35 cellular contexts compared by ENCODE assay signal in genomic region chr12:108090107-108090899, GRCh38. TPM values are rescaled to one million over a fixed set of nuclear protein-coding genes. Genes with fewer than 3 reads are reported as not detected.
DNase-seq lines count a peak whose midpoint lies in the region; ATAC-seq and TF ChIP-seq lines count a peak whose summit lies in the region.
"Had no signal": no experiment of that assay in that cellular context is flagged by ENCODE, and none has a peak within 500 bp of the region (broad histone marks: within the 10 kb centered on the region; RNA-seq: fewer than 3 reads in every experiment).

No MANE protein-coding gene starts in this region.

- no peak overlapping the region for H2BK15ac ChIP-seq in mesendoderm (replicated peaks; ENCODE audit: low read depth)

- peaks cover 8% of the 10 kb centered on the region; the same call in 1 of the 2 replicates for H3K9me3 ChIP-seq in Karpas-422 (ENCODE audit: low read length)
- no peaks in the 10 kb centered on the region for H3K9me3 ChIP-seq in neural progenitor cell (ENCODE audit: low read depth)
- H3K9me3 ChIP-seq in PC-3 (ENCODE audit: low read length), result 0 out of 2 replicates have a peak, but pooled peaks cover 10% of the 10 kb centered on the region
- H3K9me3 ChIP-seq: neutrophil, prostate gland had no signal

- H3K36me3 Mint-ChIP-seq in WTC11, result peaks cover 12% of the 10 kb centered on the region
- H3K36me3 Mint-ChIP-seq in neural progenitor cell, result peaks cover under 1% of the 10 kb centered on the region
- H3K36me3 Mint-ChIP-seq: activated naive CD8-positive, alpha-beta T cell; memory B cell had no signal

- ATAC-seq in WTC11 (peak; percentile 80), PC-3 (no peak)
- ATAC-seq: left lobe of liver had no signal

- H3K4ac ChIP-seq in mesendoderm (ENCODE audit: low read depth, low read length), result no peak overlapping the region

- CTCF ChIA-PET in WTC11 (lab: Charles Lee), result no interaction called here
- CTCF ChIA-PET in PC-3 (lab: Charles Lee), result no interaction called here

- H2BK5ac ChIP-seq in mesendoderm (ENCODE audit: low read length), result no peak overlapping the region

- H4K8ac ChIP-seq in mesendoderm (ENCODE audit: low read depth, low read length), result no peak overlapping the region

- H3K9me3 Mint-ChIP-seq in WTC11, result peaks cover 30% of the 10 kb centered on the region
- peaks cover 22% of the 10 kb centered on the region for H3K9me3 Mint-ChIP-seq in neural progenitor cell

- H2AFZ ChIP-seq in Karpas-422 (ENCODE audit: low read length), result no peak overlapping the region
- peak overlapping the region; percentile 9 for H2AFZ ChIP-seq in neural progenitor cell (replicated peaks)
- H2AFZ ChIP-seq in PC-3 (ENCODE audit: low read length), result no peak overlapping the region
- H2AFZ ChIP-seq: GM23248 had no signal

- intact Hi-C loops in PC-3 (cut with micrococcal nuclease), result no loop called here

- no peak overlapping the region for H3K27ac ChIP-seq in Karpas-422 (ENCODE audit: low read length)
- no peak overlapping the region for H3K27ac ChIP-seq in neural progenitor cell
- H3K27ac ChIP-seq in mesendoderm (ENCODE audit: low read depth, low read length), result no peak overlapping the region
- no peak overlapping the region for H3K27ac ChIP-seq in PC-3 (ENCODE audit: low read length)
- H3K27ac ChIP-seq: coronary artery, GM23248, neutrophil, prostate gland, thoracic aorta, vagina had no signal

- H3K4me2 ChIP-seq in Karpas-422 (ENCODE audit: low read depth, low read length, poor library complexity, severe bottlenecking) (no peak overlapping the region), neural progenitor cell (no peak overlapping the region), mesendoderm (ENCODE audit: low read length) (no peak overlapping the region), PC-3 (ENCODE audit: low read length) (no peak overlapping the region)

- H3K27ac Mint-ChIP-seq in WTC11 (no peak overlapping the region; the same call in 1 of the 2 replicates), neural progenitor cell (peak overlapping the region; percentile 32)
- H3K27ac Mint-ChIP-seq: activated naive CD8-positive, alpha-beta T cell; CD4-positive, alpha-beta T cell; memory B cell had no signal

- H3K4me3 Mint-ChIP-seq in WTC11 (no peak overlapping the region), neural progenitor cell (no peak overlapping the region)
- H3K4me3 Mint-ChIP-seq: activated naive CD8-positive, alpha-beta T cell; CD4-positive, alpha-beta T cell; memory B cell had no signal

- H3K23ac ChIP-seq in mesendoderm (ENCODE audit: low read length), result no peak overlapping the region

- H3K4me1 ChIP-seq in Karpas-422 (ENCODE audit: low read length) (no peaks in the 10 kb centered on the region), neural progenitor cell (no peaks in the 10 kb centered on the region), mesendoderm (ENCODE audit: control insufficient read depth, low read depth, low read length) (no peaks in the 10 kb centered on the region), PC-3 (ENCODE audit: insufficient read depth, low read length) (no peaks in the 10 kb centered on the region)
- H3K4me1 ChIP-seq: prostate gland had no signal

- H3K79me2 ChIP-seq in Karpas-422 (ENCODE audit: low read length) (no peaks in the 10 kb centered on the region), neural progenitor cell (ENCODE audit: low read depth) (no peaks in the 10 kb centered on the region), mesendoderm (ENCODE audit: control insufficient read depth, insufficient read depth, low read length) (no peaks in the 10 kb centered on the region), PC-3 (ENCODE audit: low read length) (no peaks in the 10 kb centered on the region)

- DNase-seq in NCI-H2171 treated with DMSO at 0.1 percent for 48 hours (lab: John Stamatoyannopoulos, UW) (peak; percentile 17), NCI-H2171 (lab: John Stamatoyannopoulos, UW) (no peak), Karpas-422 (peak; percentile 49), WTC11 (ENCODE audit: low spot score) (peak; percentile 22), neural progenitor cell (ENCODE audit: low spot score) (no peak), anterior cingulate cortex (lab: John Stamatoyannopoulos, UW) (no peak), mesendoderm (no peak), PC-3 (no peak)
- DNase-seq: activated CD4-positive, alpha-beta T cell treated with anti-CD3 and anti-CD28 coated beads for 48 hours; activated CD8-positive, alpha-beta memory T cell treated with anti-CD3 and anti-CD28 coated beads for 24 hours; activated effector memory CD4-positive, alpha-beta T cell treated with Interleukin-2 at 50 U/mL for 16 hours; aorta; CD4-positive, alpha-beta T cell; effector memory CD4-positive, alpha-beta T cell; erythroblast; GM23248; head of caudate nucleus; IMR-90; NCI-H1436; NCI-H2107; NCI-H524 treated with DMSO at 0.1 percent for 48 hours; stimulated activated naive CD4-positive, alpha-beta T cell treated with Interleukin-2 at 50 U/mL for 16 hours had no signal

- H3K18ac ChIP-seq in mesendoderm (ENCODE audit: low read length), result no peak overlapping the region

- no peak overlapping the region for H4K5ac ChIP-seq in mesendoderm (ENCODE audit: low read length)

- TF ChIP-seq CTCF in WTC11 (IDR thresholded peaks at IDR 0.05), result no peak
- no peak for TF ChIP-seq CTCF in neural progenitor cell (IDR thresholded peaks at IDR 0.05)
- no peak for TF ChIP-seq CTCF in PC-3 (conservative IDR thresholded peaks at IDR 0.05; ENCODE audit: low read depth, low read length)

- H3K9ac ChIP-seq in Karpas-422 (ENCODE audit: low read length), result no peak overlapping the region
- no peak overlapping the region for H3K9ac ChIP-seq in neural progenitor cell
- H3K9ac ChIP-seq in mesendoderm (ENCODE audit: low read length), result no peak overlapping the region
- no peak overlapping the region for H3K9ac ChIP-seq in PC-3 (ENCODE audit: low read length)
- H3K9ac ChIP-seq: GM23248 had no signal

- no peak overlapping the region for H3K56ac ChIP-seq in mesendoderm (ENCODE audit: low read length)

- no peak overlapping the region for H3K4me3 ChIP-seq in Karpas-422 (ENCODE audit: low read length)
- H3K4me3 ChIP-seq in neural progenitor cell, result no peak overlapping the region
- no peak overlapping the region for H3K4me3 ChIP-seq in mesendoderm (ENCODE audit: low read length)
- H3K4me3 ChIP-seq in PC-3 (ENCODE audit: low read length), result no peak overlapping the region
- H3K4me3 ChIP-seq: coronary artery, GM23248, prostate gland, thoracic aorta, vagina had no signal

- peaks cover 19% of the 10 kb centered on the region for H3K4me1 Mint-ChIP-seq in WTC11
- peaks cover 20% of the 10 kb centered on the region for H3K4me1 Mint-ChIP-seq in neural progenitor cell
- H3K4me1 Mint-ChIP-seq: memory B cell had no signal

- no peaks in the 10 kb centered on the region for H3F3A ChIP-seq in neural progenitor cell (ENCODE audit: low read depth)
- no peaks in the 10 kb centered on the region for H3F3A ChIP-seq in PC-3 (ENCODE audit: low read length, unreplicated experiment)

- H3K27me3 ChIP-seq in Karpas-422 (ENCODE audit: low read length) (peaks cover 2% of the 10 kb centered on the region; the same call in 1 of the 2 replicates), neural progenitor cell (no peaks in the 10 kb centered on the region), mesendoderm (ENCODE audit: insufficient read depth, low read length, poor library complexity) (no peaks in the 10 kb centered on the region), PC-3 (ENCODE audit: low read length) (peaks cover 55% of the 10 kb centered on the region)
- H3K27me3 ChIP-seq: vagina had no signal

- BruUV-seq in PC-3 (replicated peaks; lab: Mats Ljungman, UMichigan), result no TSS peak

- no CpG with 5 or more reads among the region's 13 CpGs for WGBS in mesendoderm (ENCODE audit: extremely low coverage, insufficient coverage, low lambda C conversion rate)

- POLR2A ChIA-PET in WTC11 (lab: Charles Lee), result no interaction called here
- POLR2A ChIA-PET in PC-3 (lab: Charles Lee; ENCODE audit: unreplicated experiment), result no interaction called here

- H3K36me3 ChIP-seq in Karpas-422 (ENCODE audit: insufficient read depth, low read length) (no peaks in the 10 kb centered on the region), neural progenitor cell (no peaks in the 10 kb centered on the region), mesendoderm (ENCODE audit: control insufficient read depth, insufficient read depth, low read length) (no peaks in the 10 kb centered on the region), PC-3 (ENCODE audit: low read depth, low read length) (no peaks in the 10 kb centered on the region)
- H3K36me3 ChIP-seq: neutrophil, prostate gland, thoracic aorta, vagina had no signal

- H4K20me1 ChIP-seq in Karpas-422 (ENCODE audit: insufficient read depth, low read depth, low read length) (no peaks in the 10 kb centered on the region), neural progenitor cell (ENCODE audit: low read depth) (no peaks in the 10 kb centered on the region), PC-3 (ENCODE audit: low read length) (no peaks in the 10 kb centered on the region)

- H3K27me3 Mint-ChIP-seq in WTC11 (ENCODE audit: low read depth), result peaks cover 7% of the 10 kb centered on the region
- H3K27me3 Mint-ChIP-seq in neural progenitor cell (ENCODE audit: insufficient read depth, low read depth), result peaks cover 7% of the 10 kb centered on the region

- no peak overlapping the region for H2BK120ac ChIP-seq in mesendoderm (ENCODE audit: low read depth, low read length)

- H3K79me1 ChIP-seq in mesendoderm (ENCODE audit: low read length), result no peaks in the 10 kb centered on the region

- no peaks in the 10 kb centered on the region for H3K9me2 ChIP-seq in Karpas-422 (replicated peaks; ENCODE audit: insufficient read depth, low read length)
- no peaks in the 10 kb centered on the region for H3K9me2 ChIP-seq in PC-3 (replicated peaks; ENCODE audit: low read length)

- no peak overlapping the region for H2AK5ac ChIP-seq in mesendoderm (ENCODE audit: low read length)

TF ChIP-seq in WTC11, 78 proteins besides CTCF, POLR2A, EP300 and RAD21 (continues in another document):
- TF ChIP-seq MXD4 (CRISPR knock-in tag; IDR thresholded peaks at IDR 0.05; ENCODE audit: borderline replicate concordance), result no peak
- no peak for TF ChIP-seq ZNF317 (CRISPR knock-in tag; IDR thresholded peaks at IDR 0.05; ENCODE audit: borderline replicate concordance, low read depth)
- TF ChIP-seq, protein P1, sequence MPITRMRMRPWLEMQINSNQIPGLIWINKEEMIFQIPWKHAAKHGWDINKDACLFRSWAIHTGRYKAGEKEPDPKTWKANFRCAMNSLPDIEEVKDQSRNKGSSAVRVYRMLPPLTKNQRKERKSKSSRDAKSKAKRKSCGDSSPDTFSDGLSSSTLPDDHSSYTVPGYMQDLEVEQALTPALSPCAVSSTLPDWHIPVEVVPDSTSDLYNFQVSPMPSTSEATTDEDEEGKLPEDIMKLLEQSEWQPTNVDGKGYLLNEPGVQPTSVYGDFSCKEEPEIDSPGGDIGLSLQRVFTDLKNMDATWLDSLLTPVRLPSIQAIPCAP (CRISPR knock-in tag; IDR thresholded peaks at IDR 0.05), result no peak

RNA-seq across cellular contexts. Expression of gene WSCD2, which starts 38.8 kb away (rescaled TPM):
- total RNA-seq in Karpas-422 (2014; rRNA removed; shearing (Covaris generic); ENCODE audit: low replicate concordance), result not detected in 2 replicates
- 1.1 to 1.6 TPM (median 1.6 TPM) in 3 replicates for total RNA-seq in WTC11 (2021)
- 3.0 and 6.6 TPM in 2 replicates for total RNA-seq in neural progenitor cell (ENCODE audit: low replicate concordance)
- polyA plus RNA-seq in mesendoderm (2013, experiment 1 of 2), result 1.1 TPM
- 1.6 TPM for polyA plus RNA-seq in mesendoderm (2013, experiment 2 of 2)
- not detected in 2 replicates for total RNA-seq in PC-3 (2014; rRNA removed)
- total RNA-seq: A172; CD4-positive, alpha-beta T cell; fibroblast of villous mesenchyme; GM23248; IMR-90; left lobe of liver; MCF 10A; OCI-LY7; T-helper 2 cell treated with Interferon-gamma antibody and Interleukin-4, amounts not matched to agents 100 ng/mL and 5 ng/mL, for 36 hours had no signal
- polyA plus RNA-seq: GM23248, IMR-90 had no signal

Comparison
In these comparisons a context has a peak if more than half of its experiments do, and no peak if none do; other contexts are left out.
1. DNase-seq: peak in NCI-H2171 treated with DMSO at 0.1 percent for 48 hours (single experiment), Karpas-422 (single experiment) and WTC11 (single experiment); none in NCI-H2171 (single experiment), neural progenitor cell (single experiment), anterior cingulate cortex (0 of 58), mesendoderm (single experiment) and PC-3 (single experiment).